In genomic region chr1:216020743-216021345, GRCh38 we compare ENCODE assay signal across 15 cellular contexts.
"Had no signal": no experiment of that assay in that cellular context is flagged by ENCODE, and none has a peak within 500 bp of the region (broad histone marks: within the 10 kb centered on the region; RNA-seq: fewer than 3 reads in every experiment).

No MANE protein-coding gene starts in this region.

- DNase-seq: activated CD4-positive, alpha-beta T cell treated with anti-CD3 and anti-CD28 coated beads for 48 hours; activated CD8-positive, alpha-beta memory T cell treated with anti-CD3 and anti-CD28 coated beads, Interleukin-2, amount 50 U/mL, for 48 hours; activated CD8-positive, alpha-beta T cell treated with anti-CD3 and anti-CD28 coated beads, Interleukin-2, amount 10 ng/mL, durations not matched to agents 7 days and 5 days; activated naive CD4-positive, alpha-beta T cell; aorta; immature natural killer cell; naive thymus-derived CD4-positive, alpha-beta T cell; posterior cingulate gyrus; stimulated activated CD4-positive, alpha-beta T cell treated with anti-CD3 and anti-CD28 coated beads, Interleukin-4, amount 100 ng/mL, for 4 hours; stomach had no signal

- H3K36me3 ChIP-seq: breast epithelium, esophagus muscularis mucosa, right atrium auricular region, stomach, thoracic aorta had no signal

- H3K27me3 ChIP-seq: breast epithelium, esophagus muscularis mucosa, right atrium auricular region, stomach had no signal

- H3K27ac ChIP-seq: breast epithelium, esophagus muscularis mucosa, right atrium auricular region, skin epidermis, stomach, thoracic aorta had no signal

- H3K4me3 ChIP-seq: breast epithelium, esophagus muscularis mucosa, right atrium auricular region, skin epidermis, stomach, thoracic aorta had no signal

- ATAC-seq: activated CD8-positive, alpha-beta T cell treated with anti-CD3 and anti-CD28 coated beads, Interleukin-2, amount 10 ng/mL, durations not matched to agents 7 days and 5 days; naive thymus-derived CD4-positive, alpha-beta T cell had no signal

- H3K4me1 ChIP-seq: breast epithelium, esophagus muscularis mucosa, right atrium auricular region, stomach had no signal

- H3K9me3 ChIP-seq: breast epithelium, esophagus muscularis mucosa, right atrium auricular region, stomach, thoracic aorta had no signal
